In the genomic region with DNA sequence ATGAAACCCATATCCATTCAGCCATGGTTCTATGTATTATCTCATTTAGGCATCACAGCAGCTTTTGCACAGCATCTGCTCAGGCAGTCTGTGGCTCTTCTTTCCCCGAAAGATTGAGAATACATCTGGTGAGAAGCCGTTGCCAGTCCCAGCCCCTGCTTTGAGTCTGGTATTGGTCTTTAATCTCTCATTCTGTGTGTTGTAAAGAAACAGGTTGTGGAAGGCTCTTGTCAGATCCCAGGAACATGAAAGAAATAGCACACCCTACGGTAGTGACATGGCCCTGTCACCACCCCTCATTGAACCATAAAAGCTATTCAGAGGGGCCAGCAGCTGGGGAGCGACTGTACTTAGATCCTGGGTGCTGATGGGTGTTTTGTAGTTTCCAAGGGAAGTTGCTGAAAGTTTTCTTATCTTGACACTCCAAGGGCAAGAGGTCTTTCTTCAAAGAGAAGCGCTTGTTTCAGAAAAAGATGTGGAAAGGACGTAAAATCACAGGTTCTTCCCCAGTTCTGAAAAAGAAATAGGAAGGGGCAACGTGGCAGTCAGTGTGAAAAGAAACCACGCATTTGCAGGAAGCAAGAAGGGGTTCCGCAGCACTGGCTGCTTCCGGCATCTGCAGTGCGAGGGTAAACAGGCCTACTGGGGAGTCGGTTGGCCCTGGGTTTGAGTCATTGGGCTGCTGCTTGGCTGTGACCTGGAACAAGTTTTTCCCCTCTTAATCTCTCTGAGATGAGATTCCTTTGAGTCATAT, we compare ENCODE assay signal across 8 cellular contexts.
DNase-seq lines count a peak whose midpoint lies in the region; ATAC-seq and TF ChIP-seq lines count a peak whose summit lies in the region.

No MANE protein-coding gene starts in this region.

- no peaks in the 10 kb centered on the region for H3K27me3 Mint-ChIP-seq in T-helper 17 cell

- peaks cover 49% of the 10 kb centered on the region for H3K4me1 Mint-ChIP-seq in T-helper 17 cell

- WGBS in body of pancreas, 2 donors = 68 to 75% methylated on average over 12 of the region's 12 CpGs

- peak overlapping the region; percentile 63 to 96 (median 88) for H3K4me2 ChIP-seq in BLaER1 treated with 17β-estradiol and CSF1 and Interleukin-3, amounts not matched to agents 10 nM and 100 nM

- TF ChIP-seq CTCF in ascending aorta (IDR thresholded peaks at IDR 0.05) = no peak
- TF ChIP-seq CTCF in body of pancreas (IDR thresholded peaks at IDR 0.05) = no peak

- peak overlapping the region in 6 of 10 experiments; percentile 8 to 34 (median 24); a peak in 10 of 20 replicates for H3K4me3 ChIP-seq in BLaER1 treated with 17β-estradiol and CSF1 and Interleukin-3, amounts not matched to agents 10 nM and 100 nM
- H3K4me3 ChIP-seq in ascending aorta = no peak overlapping the region
- no peak overlapping the region for H3K4me3 ChIP-seq in skin epidermis
- H3K4me3 ChIP-seq in body of pancreas = no peak overlapping the region

- H3K36me3 ChIP-seq in BLaER1 treated with 17β-estradiol and CSF1 and Interleukin-3, amounts not matched to agents 10 nM and 100 nM = peaks cover 0 to 24% (median 6%) of the 10 kb centered on the region in 11 experiments; a peak in 12 of 22 replicates
- H3K36me3 ChIP-seq in ascending aorta = no peaks in the 10 kb centered on the region
- H3K36me3 ChIP-seq in body of pancreas (replicated peaks in 1 of 2; ENCODE audit: insufficient read depth in 1 of 2, low read depth in 2 of 2) = no peaks in the 10 kb centered on the region

- H3K27ac ChIP-seq in BLaER1 treated with 17β-estradiol and CSF1 and Interleukin-3, amounts not matched to agents 10 nM and 100 nM = peak overlapping the region; percentile 39 to 87 (median 79); a peak in 20 of 22 replicates
- H3K27ac ChIP-seq in ascending aorta = peak overlapping the region; percentile 62 to 88
- H3K27ac ChIP-seq in skin epidermis = peak overlapping the region in 11 of 21 experiments; percentile 5 to 82 (median 47)
- peak overlapping the region in 2 of 4 donors; percentile 5 to 25 for H3K27ac ChIP-seq in body of pancreas

- peak overlapping the region; percentile 25 to 74 (median 69); a peak in 21 of 22 replicates for H3K9ac ChIP-seq in BLaER1 treated with 17β-estradiol and CSF1 and Interleukin-3, amounts not matched to agents 10 nM and 100 nM

- H3K4me3 Mint-ChIP-seq in T-helper 17 cell = peak overlapping the region; percentile 72

- DNase-seq in T-helper 17 cell = no peak
- peak in 1 of 2 donors; percentile 59 for DNase-seq in ascending aorta (ENCODE audit: low spot score in 2 of 2)
- no peak for DNase-seq in body of pancreas
- DNase-seq in dedifferentiated amniotic fluid mesenchymal stem cell (ENCODE audit: extremely low spot score) = no peak
- DNase-seq in LoVo (ENCODE audit: low spot score) = no peak

- peaks cover 63 to 89% (median 81%) of the 10 kb centered on the region in 10 experiments for H3K4me1 ChIP-seq in BLaER1 treated with 17β-estradiol and CSF1 and Interleukin-3, amounts not matched to agents 10 nM and 100 nM
- peaks cover 29 to 42% of the 10 kb centered on the region in 2 donors for H3K4me1 ChIP-seq in ascending aorta
- H3K4me1 ChIP-seq in body of pancreas = peaks cover 76% of the 10 kb centered on the region

- H3K27me3 ChIP-seq in BLaER1 treated with 17β-estradiol and CSF1 and Interleukin-3, amounts not matched to agents 10 nM and 100 nM = no peaks in the 10 kb centered on the region; a peak in 1 of 22 replicates
- H3K27me3 ChIP-seq in ascending aorta (no peaks in the 10 kb centered on the region), body of pancreas (no peaks in the 10 kb centered on the region)

- H3K9me3 ChIP-seq in BLaER1 treated with 17β-estradiol and CSF1 and Interleukin-3, amounts not matched to agents 10 nM and 100 nM (replicated peaks in 1 of 11) = peaks cover 0 to 20% (median 17%) of the 10 kb centered on the region in 11 experiments; a peak in 17 of 22 replicates
- H3K9me3 ChIP-seq in T-helper 17 cell (ENCODE audit: control insufficient read depth, low read length, poor library complexity, severe bottlenecking) (no peaks in the 10 kb centered on the region), ascending aorta (no peaks in the 10 kb centered on the region), body of pancreas (no peaks in the 10 kb centered on the region)

- H3K27ac Mint-ChIP-seq in T-helper 17 cell = peak overlapping the region; percentile 94

- peaks cover 4% of the 10 kb centered on the region for H3K36me3 Mint-ChIP-seq in T-helper 17 cell (ENCODE audit: low read depth)

- TF ChIP-seq POLR2A in body of pancreas (IDR thresholded peaks at IDR 0.05) = no peak

- peaks cover 0 to 7% (median 0%) of the 10 kb centered on the region in 11 experiments; a peak in 4 of 22 replicates for H4K20me1 ChIP-seq in BLaER1 treated with 17β-estradiol and CSF1 and Interleukin-3, amounts not matched to agents 10 nM and 100 nM

- intact Hi-C loops in ascending aorta (cut with DNase I) = no loop called here
- intact Hi-C loops in body of pancreas (cut with DNase I) = no loop called here

- ATAC-seq in T-helper 17 cell = peak; percentile 81
- ATAC-seq in body of pancreas = no peak
- ATAC-seq in HG02884 (IDR thresholded peaks at IDR 0.05; ENCODE audit: unreplicated experiment) = no peak

Comparison
In these comparisons a context has a peak if more than half of its experiments do, and no peak if none do; other contexts are left out.
1. H3K4me3 ChIP-seq: peak in BLaER1 treated with 17β-estradiol and CSF1 and Interleukin-3, amounts not matched to agents 10 nM and 100 nM (6 of 10); none in ascending aorta (0 of 2), skin epidermis (0 of 7) and body of pancreas (0 of 2).